ENCODE assay signal across 16 cellular contexts in genomic region chr7:132666786-132667185, GRCh38.
DNase-seq lines count a peak whose midpoint lies in the region; ATAC-seq and TF ChIP-seq lines count a peak whose summit lies in the region.
"Had no signal": no experiment of that assay in that cellular context is flagged by ENCODE, and none has a peak within 500 bp of the region (broad histone marks: within the 10 kb centered on the region; RNA-seq: fewer than 3 reads in every experiment).

No MANE protein-coding gene starts in this region.

- POLR2A ChIA-PET in activated CD8-positive, alpha-beta T cell treated with anti-CD3 and anti-CD28 coated beads, Interleukin-2, amount 10 ng/mL, durations not matched to agents 7 days and 5 days (lab: Charles Lee) = interaction anchor here (1.0 kb wide), 1 partner anchor 11 kb away, joined by 4 read pairs; no protein-coding TSS in a partner anchor
- POLR2A ChIA-PET in activated CD8-positive, alpha-beta T cell treated with anti-CD3 and anti-CD28 coated beads for 36 hours (lab: Charles Lee) = no interaction called here
- POLR2A ChIA-PET in activated CD4-positive, alpha-beta memory T cell treated with anti-CD3 and anti-CD28 coated beads, Interleukin-2, amount 10 ng/mL, durations not matched to agents 7 days and 5 days (lab: Charles Lee) = interaction anchor here (0.9 to 1.2 kb wide), 4 partner anchors 10 to 31 kb away, joined by 3 to 4 read pairs (median 3); no protein-coding TSS in a partner anchor
- POLR2A ChIA-PET in naive thymus-derived CD8-positive, alpha-beta T cell (lab: Charles Lee) = interaction anchor here (1.2 to 1.6 kb wide), 2 partner anchors 11 to 105 kb away, joined by 3 to 7 read pairs; no protein-coding TSS in a partner anchor

- no peak overlapping the region for H3K4me3 Mint-ChIP-seq in activated CD8-positive, alpha-beta T cell treated with anti-CD3 and anti-CD28 coated beads, Interleukin-2, amount 10 ng/mL, durations not matched to agents 7 days and 5 days
- H3K4me3 Mint-ChIP-seq in activated CD8-positive, alpha-beta T cell treated with anti-CD3 and anti-CD28 coated beads for 36 hours = no peak overlapping the region
- H3K4me3 Mint-ChIP-seq in activated CD4-positive, alpha-beta memory T cell treated with anti-CD3 and anti-CD28 coated beads, Interleukin-2, amount 10 ng/mL, durations not matched to agents 7 days and 5 days = no peak overlapping the region
- H3K4me3 Mint-ChIP-seq in naive thymus-derived CD8-positive, alpha-beta T cell = peak overlapping the region in 9 of 10 donors; percentile 42 to 78 (median 61)
- H3K4me3 Mint-ChIP-seq: neural progenitor cell; stimulated activated naive CD8-positive, alpha-beta T cell treated with anti-CD3 and anti-CD28 coated beads, Interleukin-15, amount 100 ng/mL, for 72 hours had no signal

- CTCF ChIA-PET in activated CD8-positive, alpha-beta T cell treated with anti-CD3 and anti-CD28 coated beads, Interleukin-2, amount 10 ng/mL, durations not matched to agents 7 days and 5 days (lab: Charles Lee) = interaction anchor here (0.7 to 4.2 kb wide), 4 partner anchors 10 to 273 kb away, joined by 3 to 29 read pairs (median 15); no protein-coding TSS in a partner anchor
- CTCF ChIA-PET in activated CD8-positive, alpha-beta T cell treated with anti-CD3 and anti-CD28 coated beads for 36 hours (lab: Charles Lee) = interaction anchor here (1.1 to 2.4 kb wide), 3 partner anchors 9 to 13 kb away, joined by 5 to 16 read pairs (median 9); no protein-coding TSS in a partner anchor
- CTCF ChIA-PET in activated CD4-positive, alpha-beta memory T cell treated with anti-CD3 and anti-CD28 coated beads, Interleukin-2, amount 10 ng/mL, durations not matched to agents 7 days and 5 days (lab: Charles Lee) = interaction anchor here (1.4 to 2.9 kb wide), 2 partner anchors 9 to 12 kb away, joined by 5 to 21 read pairs; no protein-coding TSS in a partner anchor

- ATAC-seq in activated CD8-positive, alpha-beta T cell treated with anti-CD3 and anti-CD28 coated beads, Interleukin-2, amount 10 ng/mL, durations not matched to agents 7 days and 5 days = no peak
- ATAC-seq in activated CD8-positive, alpha-beta T cell treated with anti-CD3 and anti-CD28 coated beads for 36 hours = no peak
- no peak for ATAC-seq in naive thymus-derived CD8-positive, alpha-beta T cell
- no peak for ATAC-seq in HG03457 (IDR thresholded peaks at IDR 0.05; ENCODE audit: unreplicated experiment)

- DNase-seq in activated CD8-positive, alpha-beta T cell treated with anti-CD3 and anti-CD28 coated beads, Interleukin-2, amount 10 ng/mL, durations not matched to agents 7 days and 5 days = no peak
- DNase-seq in activated CD8-positive, alpha-beta T cell treated with anti-CD3 and anti-CD28 coated beads for 36 hours = no peak
- DNase-seq in GM03348 (ENCODE audit: low spot score) (peak; percentile 20), CD1c-positive myeloid dendritic cell (ENCODE audit: extremely low spot score) (no peak)
- no peak for DNase-seq in activated CD4-positive, alpha-beta memory T cell treated with anti-CD3 and anti-CD28 coated beads, Interleukin-2, amount 10 ng/mL, durations not matched to agents 7 days and 5 days
- DNase-seq in naive thymus-derived CD8-positive, alpha-beta T cell = no peak
- DNase-seq in stimulated activated CD4-positive, alpha-beta T cell treated with anti-CD3 and anti-CD28 coated beads, Interleukin-12 subunit alpha, Interleukin-12 subunit beta, amount 100 ng/mL, for 4 hours = no peak
- DNase-seq: Caco-2; effector CD8-positive, alpha-beta T cell; kidney; NCI-H187; NCI-H446; Right ventricle myocardium superior; stimulated activated naive CD8-positive, alpha-beta T cell treated with anti-CD3 and anti-CD28 coated beads, Interleukin-15, amount 100 ng/mL, for 72 hours had no signal

- H3K36me3 Mint-ChIP-seq in activated CD8-positive, alpha-beta T cell treated with anti-CD3 and anti-CD28 coated beads, Interleukin-2, amount 10 ng/mL, durations not matched to agents 7 days and 5 days (ENCODE audit: low read depth) = peaks cover 2% of the 10 kb centered on the region
- no peaks in the 10 kb centered on the region for H3K36me3 Mint-ChIP-seq in activated CD8-positive, alpha-beta T cell treated with anti-CD3 and anti-CD28 coated beads for 36 hours (ENCODE audit: low read depth)
- no peaks in the 10 kb centered on the region for H3K36me3 Mint-ChIP-seq in activated CD4-positive, alpha-beta memory T cell treated with anti-CD3 and anti-CD28 coated beads, Interleukin-2, amount 10 ng/mL, durations not matched to agents 7 days and 5 days (ENCODE audit: low read depth)
- peaks cover 0 to 7% (median 0%) of the 10 kb centered on the region in 3 donors for H3K36me3 Mint-ChIP-seq in naive thymus-derived CD8-positive, alpha-beta T cell
- H3K36me3 Mint-ChIP-seq: neural progenitor cell had no signal

- H3K27me3 Mint-ChIP-seq in activated CD8-positive, alpha-beta T cell treated with anti-CD3 and anti-CD28 coated beads, Interleukin-2, amount 10 ng/mL, durations not matched to agents 7 days and 5 days (ENCODE audit: low read depth) = no peaks in the 10 kb centered on the region
- no peaks in the 10 kb centered on the region for H3K27me3 Mint-ChIP-seq in activated CD8-positive, alpha-beta T cell treated with anti-CD3 and anti-CD28 coated beads for 36 hours
- no peaks in the 10 kb centered on the region for H3K27me3 Mint-ChIP-seq in activated CD4-positive, alpha-beta memory T cell treated with anti-CD3 and anti-CD28 coated beads, Interleukin-2, amount 10 ng/mL, durations not matched to agents 7 days and 5 days
- H3K27me3 Mint-ChIP-seq in naive thymus-derived CD8-positive, alpha-beta T cell = no peaks in the 10 kb centered on the region
- H3K27me3 Mint-ChIP-seq: stimulated activated naive CD8-positive, alpha-beta T cell treated with anti-CD3 and anti-CD28 coated beads, Interleukin-15, amount 100 ng/mL, for 72 hours had no signal

- peaks cover 15% of the 10 kb centered on the region for H3K4me1 Mint-ChIP-seq in activated CD8-positive, alpha-beta T cell treated with anti-CD3 and anti-CD28 coated beads, Interleukin-2, amount 10 ng/mL, durations not matched to agents 7 days and 5 days (ENCODE audit: low read depth)
- peaks cover 9% of the 10 kb centered on the region for H3K4me1 Mint-ChIP-seq in activated CD8-positive, alpha-beta T cell treated with anti-CD3 and anti-CD28 coated beads for 36 hours (ENCODE audit: low read depth)
- peaks cover 15% of the 10 kb centered on the region for H3K4me1 Mint-ChIP-seq in activated CD4-positive, alpha-beta memory T cell treated with anti-CD3 and anti-CD28 coated beads, Interleukin-2, amount 10 ng/mL, durations not matched to agents 7 days and 5 days
- H3K4me1 Mint-ChIP-seq in naive thymus-derived CD8-positive, alpha-beta T cell = peaks cover 10 to 20% (median 13%) of the 10 kb centered on the region in 4 donors

- no peak for TF ChIP-seq CTCF in activated CD8-positive, alpha-beta T cell treated with anti-CD3 and anti-CD28 coated beads for 36 hours (IDR thresholded peaks at IDR 0.05)

- intact Hi-C loops in activated CD8-positive, alpha-beta T cell treated with anti-CD3 and anti-CD28 coated beads for 36 hours (cut with micrococcal nuclease) = no loop called here

- peak overlapping the region; percentile 82 for H3K27ac Mint-ChIP-seq in activated CD8-positive, alpha-beta T cell treated with anti-CD3 and anti-CD28 coated beads, Interleukin-2, amount 10 ng/mL, durations not matched to agents 7 days and 5 days
- no peak overlapping the region for H3K27ac Mint-ChIP-seq in activated CD8-positive, alpha-beta T cell treated with anti-CD3 and anti-CD28 coated beads for 36 hours
- peak overlapping the region; percentile 50 for H3K27ac Mint-ChIP-seq in activated CD4-positive, alpha-beta memory T cell treated with anti-CD3 and anti-CD28 coated beads, Interleukin-2, amount 10 ng/mL, durations not matched to agents 7 days and 5 days
- H3K27ac Mint-ChIP-seq in naive thymus-derived CD8-positive, alpha-beta T cell = peak overlapping the region; percentile 71 to 93 (median 86)
- H3K27ac Mint-ChIP-seq: neural progenitor cell had no signal

- H3K9me3 Mint-ChIP-seq in activated CD8-positive, alpha-beta T cell treated with anti-CD3 and anti-CD28 coated beads, Interleukin-2, amount 10 ng/mL, durations not matched to agents 7 days and 5 days (ENCODE audit: insufficient read depth) = no peaks in the 10 kb centered on the region
- H3K9me3 Mint-ChIP-seq in activated CD8-positive, alpha-beta T cell treated with anti-CD3 and anti-CD28 coated beads for 36 hours = peaks cover 3% of the 10 kb centered on the region
- H3K9me3 Mint-ChIP-seq in activated CD4-positive, alpha-beta memory T cell treated with anti-CD3 and anti-CD28 coated beads, Interleukin-2, amount 10 ng/mL, durations not matched to agents 7 days and 5 days = peaks cover 4% of the 10 kb centered on the region
- peaks cover 0 to 4% (median 0%) of the 10 kb centered on the region in 9 donors for H3K9me3 Mint-ChIP-seq in naive thymus-derived CD8-positive, alpha-beta T cell

Comparison
In these comparisons a context has a peak if more than half of its experiments do, and no peak if none do; other contexts are left out.
1. H3K4me3 Mint-ChIP-seq: peak in naive thymus-derived CD8-positive, alpha-beta T cell (9 of 10); none in activated CD8-positive, alpha-beta T cell treated with anti-CD3 and anti-CD28 coated beads, Interleukin-2, amount 10 ng/mL, durations not matched to agents 7 days and 5 days (single experiment), activated CD8-positive, alpha-beta T cell treated with anti-CD3 and anti-CD28 coated beads for 36 hours (single experiment) and activated CD4-positive, alpha-beta memory T cell treated with anti-CD3 and anti-CD28 coated beads, Interleukin-2, amount 10 ng/mL, durations not matched to agents 7 days and 5 days (single experiment).